Comparison of ENCODE assay signal across 39 cellular contexts in genomic region chr1:237004116-237004515, GRCh38. TPM values are rescaled to one million over a fixed set of nuclear protein-coding genes. Genes with fewer than 3 reads are reported as not detected.
"Had no signal": no experiment of that assay in that cellular context is flagged by ENCODE, and none has a peak within 500 bp of the region (broad histone marks: within the 10 kb centered on the region; RNA-seq: fewer than 3 reads in every experiment).

MT1HL1 (minus strand) TSS chr1:237004441; CDS start chr1:237004372, 69 bp downstream.

- H3K27ac ChIP-seq: adrenal gland, body of pancreas, brain microvascular endothelial cell, breast epithelium, VCaP had no signal

- H3K27ac Mint-ChIP-seq: activated B cell treated with CpG ODN at 0.5 μM for 24 hours; activated CD4-positive, alpha-beta memory T cell treated with anti-CD3 and anti-CD28 coated beads for 36 hours; activated CD4-positive, alpha-beta T cell treated with anti-CD3 and anti-CD28 coated beads, Interleukin-2, amount 10 ng/mL, durations not matched to agents 24 days and 14 days; activated CD8-positive, alpha-beta T cell treated with anti-CD3 and anti-CD28 coated beads for 36 hours; activated naive CD4-positive, alpha-beta T cell treated with anti-CD3 and anti-CD28 coated beads, Interleukin-2, amount 10 ng/mL, durations not matched to agents 7 days and 5 days; activated naive CD4-positive, alpha-beta T cell treated with anti-CD3 and anti-CD28 coated beads, Interleukin-2, amount 50 U/mL, for 24 hours; activated naive CD8-positive, alpha-beta T cell; activated T-cell treated with anti-CD3 and anti-CD28 coated beads, Interleukin-2, amount 50 U/mL, for 72 hours; activated T-helper 1 cell treated with anti-CD3 and anti-CD28 coated beads, Interleukin-12 subunit alpha, Interleukin-12 subunit beta, Interleukin-2, Interleukin-4 antibody, amounts not matched to agents 30 ng/mL and 10 ng/mL and 1 ng/mL, durations not matched to agents 14 hours and 24 hours and 36 hours; activated T-helper 17 cell treated with anti-CD3 and anti-CD28 coated beads, Interleukin-2, amount 50 U/mL, for 72 hours; T-helper 1 cell treated with Interleukin-12 subunit alpha and Interleukin-12 subunit beta and Interleukin-4 antibody, amounts not matched to agents 30 μg/mL and 1 μg/mL, for 36 hours; T-helper 2 cell treated with Interferon-gamma antibody and Interleukin-4, amounts not matched to agents 5 μg/mL and 100 μg/mL, for 36 hours had no signal

- DNase-seq: activated B cell treated with CpG ODN at 0.5 μM for 24 hours; activated CD4-positive, alpha-beta memory T cell treated with anti-CD3 and anti-CD28 coated beads for 36 hours; activated CD4-positive, alpha-beta T cell treated with anti-CD3 and anti-CD28 coated beads for 4 hours; activated CD4-positive, alpha-beta T cell treated with anti-CD3 and anti-CD28 coated beads, Interleukin-2, amount 10 ng/mL, durations not matched to agents 24 days and 14 days; activated CD4-positive, alpha-beta T cell treated with anti-CD3 and anti-CD28 coated beads, Interleukin-2, amount 50 U/mL, for 1 hour; activated CD4-positive, alpha-beta T cell treated with anti-CD3 and anti-CD28 coated beads, Interleukin-2, amount 50 U/mL, for 4 hours; activated CD4-positive, CD25-positive, alpha-beta regulatory T cell treated with anti-CD3 and anti-CD28 coated beads, Interleukin-2, amount 50 U/mL, for 72 hours; activated CD8-positive, alpha-beta memory T cell treated with anti-CD3 and anti-CD28 coated beads, Interleukin-2, amount 50 U/mL, for 4 hours; activated CD8-positive, alpha-beta T cell treated with anti-CD3 and anti-CD28 coated beads for 36 hours; activated effector memory CD4-positive, alpha-beta T cell treated with anti-CD3 and anti-CD28 coated beads, Interleukin-2, amount 50 U/mL, for 16 hours; activated gamma-delta T cell treated with Interleukin-2 at 50 U/mL for 16 hours; activated naive CD4-positive, alpha-beta T cell treated with anti-CD3 and anti-CD28 coated beads, Interleukin-2, amount 10 ng/mL, durations not matched to agents 7 days and 5 days; activated naive CD4-positive, alpha-beta T cell treated with Interleukin-2 at 50 U/mL for 16 hours; activated T-cell treated with anti-CD3 and anti-CD28 coated beads for 4 hours; activated T-cell treated with anti-CD3 and anti-CD28 coated beads, Interleukin-2, amount 50 U/mL, for 1 hour; activated T-cell treated with anti-CD3 and anti-CD28 coated beads, Interleukin-2, amount 50 U/mL, for 4 hours; activated T-cell treated with anti-CD3 and anti-CD28 coated beads, Interleukin-2, amount 50 U/mL, for 72 hours; adrenal gland; amniotic stem cell; aorta; body of pancreas; brain microvascular endothelial cell; central memory CD4-positive, alpha-beta T cell; T-helper 1 cell; T-helper 2 cell; T-helper 9 cell had no signal

- H3K9me3 ChIP-seq: adrenal gland, body of pancreas, breast epithelium had no signal

- H3K4me1 Mint-ChIP-seq: activated B cell treated with CpG ODN at 0.5 μM for 24 hours; activated CD4-positive, alpha-beta T cell treated with anti-CD3 and anti-CD28 coated beads, Interleukin-2, amount 10 ng/mL, durations not matched to agents 24 days and 14 days; activated naive CD4-positive, alpha-beta T cell treated with anti-CD3 and anti-CD28 coated beads, Interleukin-2, amount 10 ng/mL, durations not matched to agents 7 days and 5 days; activated naive CD4-positive, alpha-beta T cell treated with anti-CD3 and anti-CD28 coated beads, Interleukin-2, amount 50 U/mL, for 24 hours; activated T-helper 17 cell treated with anti-CD3 and anti-CD28 coated beads, Interleukin-2, amount 50 U/mL, for 72 hours had no signal

- H3K27me3 ChIP-seq: adrenal gland, body of pancreas, brain microvascular endothelial cell, breast epithelium had no signal

- H3K9me3 Mint-ChIP-seq: activated B cell treated with CpG ODN at 0.5 μM for 24 hours; activated CD4-positive, alpha-beta memory T cell treated with anti-CD3 and anti-CD28 coated beads for 36 hours; activated CD4-positive, alpha-beta T cell treated with anti-CD3 and anti-CD28 coated beads, Interleukin-2, amount 10 ng/mL, durations not matched to agents 24 days and 14 days; activated CD8-positive, alpha-beta T cell treated with anti-CD3 and anti-CD28 coated beads for 36 hours; activated naive CD4-positive, alpha-beta T cell treated with anti-CD3 and anti-CD28 coated beads, Interleukin-2, amount 10 ng/mL, durations not matched to agents 7 days and 5 days; activated naive CD4-positive, alpha-beta T cell treated with anti-CD3 and anti-CD28 coated beads, Interleukin-2, amount 50 U/mL, for 24 hours; activated T-cell treated with anti-CD3 and anti-CD28 coated beads, Interleukin-2, amount 50 U/mL, for 4 hours; activated T-helper 1 cell treated with anti-CD3 and anti-CD28 coated beads, Interleukin-12 subunit alpha, Interleukin-12 subunit beta, Interleukin-2, Interleukin-4 antibody, amounts not matched to agents 30 ng/mL and 10 ng/mL and 1 ng/mL, durations not matched to agents 14 hours and 24 hours and 36 hours; T-helper 1 cell treated with Interleukin-12 subunit alpha and Interleukin-12 subunit beta and Interleukin-4 antibody, amounts not matched to agents 30 μg/mL and 1 μg/mL, for 36 hours; T-helper 2 cell treated with Interferon-gamma antibody and Interleukin-4, amounts not matched to agents 5 μg/mL and 100 μg/mL, for 36 hours had no signal

- H3K4me3 ChIP-seq: adrenal gland, body of pancreas, breast epithelium had no signal

- H3K36me3 ChIP-seq: adrenal gland, brain microvascular endothelial cell, breast epithelium had no signal

- H3K36me3 Mint-ChIP-seq: activated CD4-positive, alpha-beta memory T cell treated with anti-CD3 and anti-CD28 coated beads for 36 hours; activated naive CD4-positive, alpha-beta T cell treated with anti-CD3 and anti-CD28 coated beads, Interleukin-2, amount 10 ng/mL, durations not matched to agents 7 days and 5 days; activated naive CD4-positive, alpha-beta T cell treated with anti-CD3 and anti-CD28 coated beads, Interleukin-2, amount 50 U/mL, for 24 hours; activated naive CD8-positive, alpha-beta T cell had no signal

- H3K27me3 Mint-ChIP-seq: activated CD4-positive, alpha-beta memory T cell treated with anti-CD3 and anti-CD28 coated beads for 36 hours; activated CD4-positive, alpha-beta T cell treated with anti-CD3 and anti-CD28 coated beads, Interleukin-2, amount 10 ng/mL, durations not matched to agents 24 days and 14 days; activated naive CD4-positive, alpha-beta T cell treated with anti-CD3 and anti-CD28 coated beads, Interleukin-2, amount 10 ng/mL, durations not matched to agents 7 days and 5 days; activated naive CD4-positive, alpha-beta T cell treated with anti-CD3 and anti-CD28 coated beads, Interleukin-2, amount 50 U/mL, for 24 hours had no signal

- ATAC-seq: activated CD8-positive, alpha-beta T cell treated with anti-CD3 and anti-CD28 coated beads for 36 hours; activated T-cell treated with anti-CD3 and anti-CD28 coated beads, Interleukin-2, amount 50 U/mL, for 4 hours; activated T-cell treated with anti-CD3 and anti-CD28 coated beads, Interleukin-2, amount 50 U/mL, for 72 hours; activated T-helper 17 cell treated with anti-CD3 and anti-CD28 coated beads, Interleukin-2, amount 50 U/mL, for 72 hours; body of pancreas had no signal

- H3K4me1 ChIP-seq: adrenal gland, body of pancreas, breast epithelium had no signal

- FAIRE-seq: astrocyte, TTC549 had no signal

- H3K4me3 Mint-ChIP-seq: activated B cell treated with CpG ODN at 0.5 μM for 24 hours; activated CD4-positive, alpha-beta memory T cell treated with anti-CD3 and anti-CD28 coated beads for 36 hours; activated CD4-positive, alpha-beta T cell treated with anti-CD3 and anti-CD28 coated beads, Interleukin-2, amount 10 ng/mL, durations not matched to agents 24 days and 14 days; activated CD8-positive, alpha-beta T cell treated with anti-CD3 and anti-CD28 coated beads for 36 hours; activated naive CD4-positive, alpha-beta T cell treated with anti-CD3 and anti-CD28 coated beads, Interleukin-2, amount 10 ng/mL, durations not matched to agents 7 days and 5 days; activated naive CD4-positive, alpha-beta T cell treated with anti-CD3 and anti-CD28 coated beads, Interleukin-2, amount 50 U/mL, for 24 hours; activated naive CD8-positive, alpha-beta T cell; activated T-cell treated with anti-CD3 and anti-CD28 coated beads, Interleukin-2, amount 50 U/mL, for 4 hours; activated T-cell treated with anti-CD3 and anti-CD28 coated beads, Interleukin-2, amount 50 U/mL, for 72 hours; activated T-helper 1 cell treated with anti-CD3 and anti-CD28 coated beads, Interleukin-12 subunit alpha, Interleukin-12 subunit beta, Interleukin-2, Interleukin-4 antibody, amounts not matched to agents 30 ng/mL and 10 ng/mL and 1 ng/mL, durations not matched to agents 14 hours and 24 hours and 36 hours; activated T-helper 17 cell treated with anti-CD3 and anti-CD28 coated beads, Interleukin-2, amount 50 U/mL, for 72 hours; T-helper 1 cell treated with Interleukin-12 subunit alpha and Interleukin-12 subunit beta and Interleukin-4 antibody, amounts not matched to agents 30 μg/mL and 1 μg/mL, for 36 hours; T-helper 2 cell treated with Interferon-gamma antibody and Interleukin-4, amounts not matched to agents 5 μg/mL and 100 μg/mL, for 36 hours had no signal

RNA-seq across cellular contexts. Expression of gene MT1HL1, which starts in this region (rescaled TPM):
- total RNA-seq: activated B cell treated with CpG ODN at 0.5 μM for 24 hours; activated CD4-positive, alpha-beta memory T cell treated with anti-CD3 and anti-CD28 coated beads for 36 hours; activated CD4-positive, alpha-beta T cell treated with anti-CD3 and anti-CD28 coated beads, Interleukin-2, amount 10 ng/mL, durations not matched to agents 24 days and 14 days; activated CD8-positive, alpha-beta memory T cell treated with anti-CD3 and anti-CD28 coated beads for 36 hours; activated CD8-positive, alpha-beta T cell treated with anti-CD3 and anti-CD28 coated beads for 36 hours; activated T-cell treated with anti-CD3 and anti-CD28 coated beads, Interleukin-2, amount 50 U/mL, for 4 hours; activated T-cell treated with anti-CD3 and anti-CD28 coated beads, Interleukin-2, amount 50 U/mL, for 72 hours; activated T-helper 1 cell treated with anti-CD3 and anti-CD28 coated beads, Interleukin-12 subunit alpha, Interleukin-12 subunit beta, Interleukin-2, Interleukin-4 antibody, amounts not matched to agents 30 ng/mL and 10 ng/mL and 1 ng/mL, durations not matched to agents 14 hours and 24 hours and 36 hours; activated T-helper 17 cell treated with anti-CD3 and anti-CD28 coated beads, Interleukin-2, amount 50 U/mL, for 72 hours; adrenal gland; aorta; astrocyte; body of pancreas; breast epithelium; cardiac septum; cerebellum had no signal
- polyA plus RNA-seq: adrenal gland, aorta had no signal
